1 cellular context compared by ENCODE assay signal in the genomic region with DNA sequence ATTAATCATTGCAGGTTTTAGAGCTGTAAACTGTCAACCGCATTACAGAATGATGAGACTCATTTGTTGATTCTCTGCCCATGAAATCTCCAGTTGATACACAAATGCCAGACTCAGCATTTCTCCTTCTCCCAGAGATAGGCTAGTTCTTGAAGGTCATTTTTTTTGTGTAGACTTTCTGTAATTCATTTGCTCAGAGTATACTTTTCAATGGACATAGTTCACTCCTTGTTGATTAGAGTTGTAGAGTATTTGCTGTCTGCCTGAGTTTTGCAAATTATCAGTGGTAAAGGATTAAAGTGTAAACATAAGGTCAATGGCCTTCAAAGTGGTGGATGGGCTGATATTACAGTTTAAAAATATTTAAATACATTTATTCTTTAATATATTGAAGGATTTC.
TF ChIP-seq lines count a peak whose summit lies in the region.

No MANE protein-coding gene starts in this region.

TF ChIP-seq in HepG2, 621 proteins besides CTCF, POLR2A, EP300 and RAD21 (continued from another document and continues in another):
- TF ChIP-seq BRF2 (CRISPR knock-in tag; IDR thresholded peaks at IDR 0.05) (no peak), BRCA1 (CRISPR knock-in tag; IDR thresholded peaks at IDR 0.05) (no peak), RBAK (CRISPR knock-in tag; IDR thresholded peaks at IDR 0.05) (no peak), TBL1XR1 (IDR thresholded peaks at IDR 0.05; ENCODE audit: borderline replicate concordance, low read length, partially characterized antibody) (peak; percentile 65), MAZ (IDR thresholded peaks at IDR 0.05; ENCODE audit: borderline replicate concordance, low read depth, low read length) (no peak), MAZ (CRISPR knock-in tag; IDR thresholded peaks at IDR 0.05; ENCODE audit: low read depth) (no peak), BHLHE40 (IDR thresholded peaks at IDR 0.05; ENCODE audit: low read length) (no peak), SIN3B (IDR thresholded peaks at IDR 0.05; ENCODE audit: low read length) (no peak), YEATS4 (CRISPR knock-in tag; IDR thresholded peaks at IDR 0.05; ENCODE audit: borderline replicate concordance) (no peak), ZNF276 (CRISPR knock-in tag; IDR thresholded peaks at IDR 0.05; ENCODE audit: low read depth) (no peak), MEF2D (CRISPR knock-in tag; IDR thresholded peaks at IDR 0.05) (no peak), ZZZ3 (CRISPR knock-in tag; IDR thresholded peaks at IDR 0.05; ENCODE audit: borderline replicate concordance) (no peak), NR2F1 (CRISPR knock-in tag; IDR thresholded peaks at IDR 0.05) (peak in 1 of 2 experiments; percentile 71; a peak in 3 of 4 replicates), NAIF1 (CRISPR knock-in tag; IDR thresholded peaks at IDR 0.05; ENCODE audit: borderline replicate concordance) (no peak), NR2C2 (CRISPR knock-in tag; IDR thresholded peaks at IDR 0.05; ENCODE audit: borderline replicate concordance) (no peak), ZNF790 (CRISPR knock-in tag; IDR thresholded peaks at IDR 0.05; ENCODE audit: borderline replicate concordance) (no peak), KLF13 (CRISPR knock-in tag; IDR thresholded peaks at IDR 0.05) (no peak), KLF6 (CRISPR knock-in tag; IDR thresholded peaks at IDR 0.05) (no peak), MBD4 (IDR thresholded peaks at IDR 0.05; ENCODE audit: borderline replicate concordance, low read length) (no peak), ZNF557 (CRISPR knock-in tag; IDR thresholded peaks at IDR 0.05) (no peak), KLF16 (CRISPR knock-in tag; IDR thresholded peaks at IDR 0.05) (0 out of 4 replicates have a peak, but pooled peaks of 1 of the 2 experiments have one; percentile 29), U2AF2 (IDR thresholded peaks at IDR 0.05; ENCODE audit: low read depth, low read length) (no peak), IRF9 (CRISPR knock-in tag; IDR thresholded peaks at IDR 0.05; ENCODE audit: borderline replicate concordance) (no peak), HNF1A (IDR thresholded peaks at IDR 0.05; ENCODE audit: low read depth) (peak; percentile 93), HNF1A (CRISPR knock-in tag; IDR thresholded peaks at IDR 0.05; ENCODE audit: borderline replicate concordance) (peak; percentile 88; the same call in 1 of the 2 replicates), SOX6 (IDR thresholded peaks at IDR 0.05) (no peak), SOX6 (CRISPR knock-in tag; IDR thresholded peaks at IDR 0.05) (peak; percentile 58; the same call in 1 of the 2 replicates), NR3C1 (CRISPR knock-in tag; IDR thresholded peaks at IDR 0.05) (no peak), ZFP62 (CRISPR knock-in tag; IDR thresholded peaks at IDR 0.05) (no peak), TAF15 (IDR thresholded peaks at IDR 0.05; ENCODE audit: low read depth, low read length, poor library complexity, severe bottlenecking) (no peak), NFYB (CRISPR knock-in tag; IDR thresholded peaks at IDR 0.05) (no peak), NR2F6 (IDR thresholded peaks at IDR 0.05) (peak; percentile 91), NR2F6 (CRISPR knock-in tag; IDR thresholded peaks at IDR 0.05) (peak; percentile 82), MXD3 (CRISPR knock-in tag; IDR thresholded peaks at IDR 0.05) (no peak), ZFX (CRISPR knock-in tag; IDR thresholded peaks at IDR 0.05; ENCODE audit: low read depth) (no peak), BORCS8-MEF2B (CRISPR knock-in tag; IDR thresholded peaks at IDR 0.05) (no peak), AHDC1 (CRISPR knock-in tag; IDR thresholded peaks at IDR 0.05; ENCODE audit: borderline replicate concordance) (peak; percentile 84; the same call in 1 of the 2 replicates), MED13 (CRISPR knock-in tag; IDR thresholded peaks at IDR 0.05) (peak; percentile 67; the same call in 1 of the 2 replicates), ZNF282 (IDR thresholded peaks at IDR 0.05; ENCODE audit: partially characterized antibody) (no peak), ZNF780A (CRISPR knock-in tag; IDR thresholded peaks at IDR 0.05) (no peak), ZNF331 (CRISPR knock-in tag; IDR thresholded peaks at IDR 0.05) (no peak)
- TF ChIP-seq, protein P1, sequence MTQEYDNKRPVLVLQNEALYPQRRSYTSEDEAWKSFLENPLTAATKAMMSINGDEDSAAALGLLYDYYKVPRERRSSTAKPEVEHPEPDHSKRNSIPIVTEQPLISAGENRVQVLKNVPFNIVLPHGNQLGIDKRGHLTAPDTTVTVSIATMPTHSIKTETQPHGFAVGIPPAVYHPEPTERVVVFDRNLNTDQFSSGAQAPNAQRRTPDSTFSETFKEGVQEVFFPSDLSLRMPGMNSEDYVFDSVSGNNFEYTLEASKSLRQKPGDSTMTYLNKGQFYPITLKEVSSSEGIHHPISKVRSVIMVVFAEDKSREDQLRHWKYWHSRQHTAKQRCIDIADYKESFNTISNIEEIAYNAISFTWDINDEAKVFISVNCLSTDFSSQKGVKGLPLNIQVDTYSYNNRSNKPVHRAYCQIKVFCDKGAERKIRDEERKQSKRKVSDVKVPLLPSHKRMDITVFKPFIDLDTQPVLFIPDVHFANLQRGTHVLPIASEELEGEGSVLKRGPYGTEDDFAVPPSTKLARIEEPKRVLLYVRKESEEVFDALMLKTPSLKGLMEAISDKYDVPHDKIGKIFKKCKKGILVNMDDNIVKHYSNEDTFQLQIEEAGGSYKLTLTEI (CRISPR knock-in tag; conservative IDR thresholded peaks at IDR 0.05), result no peak
- TF ChIP-seq, protein P2, sequence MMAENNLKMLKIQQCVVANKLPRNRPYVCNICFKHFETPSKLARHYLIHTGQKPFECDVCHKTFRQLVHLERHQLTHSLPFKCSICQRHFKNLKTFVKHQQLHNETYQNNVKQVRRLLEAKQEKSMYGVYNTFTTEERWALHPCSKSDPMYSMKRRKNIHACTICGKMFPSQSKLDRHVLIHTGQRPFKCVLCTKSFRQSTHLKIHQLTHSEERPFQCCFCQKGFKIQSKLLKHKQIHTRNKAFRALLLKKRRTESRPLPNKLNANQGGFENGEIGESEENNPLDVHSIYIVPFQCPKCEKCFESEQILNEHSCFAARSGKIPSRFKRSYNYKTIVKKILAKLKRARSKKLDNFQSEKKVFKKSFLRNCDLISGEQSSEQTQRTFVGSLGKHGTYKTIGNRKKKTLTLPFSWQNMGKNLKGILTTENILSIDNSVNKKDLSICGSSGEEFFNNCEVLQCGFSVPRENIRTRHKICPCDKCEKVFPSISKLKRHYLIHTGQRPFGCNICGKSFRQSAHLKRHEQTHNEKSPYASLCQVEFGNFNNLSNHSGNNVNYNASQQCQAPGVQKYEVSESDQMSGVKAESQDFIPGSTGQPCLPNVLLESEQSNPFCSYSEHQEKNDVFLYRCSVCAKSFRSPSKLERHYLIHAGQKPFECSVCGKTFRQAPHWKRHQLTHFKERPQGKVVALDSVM (CRISPR knock-in tag; IDR thresholded peaks at IDR 0.05), result no peak
- TF ChIP-seq, protein P3, sequence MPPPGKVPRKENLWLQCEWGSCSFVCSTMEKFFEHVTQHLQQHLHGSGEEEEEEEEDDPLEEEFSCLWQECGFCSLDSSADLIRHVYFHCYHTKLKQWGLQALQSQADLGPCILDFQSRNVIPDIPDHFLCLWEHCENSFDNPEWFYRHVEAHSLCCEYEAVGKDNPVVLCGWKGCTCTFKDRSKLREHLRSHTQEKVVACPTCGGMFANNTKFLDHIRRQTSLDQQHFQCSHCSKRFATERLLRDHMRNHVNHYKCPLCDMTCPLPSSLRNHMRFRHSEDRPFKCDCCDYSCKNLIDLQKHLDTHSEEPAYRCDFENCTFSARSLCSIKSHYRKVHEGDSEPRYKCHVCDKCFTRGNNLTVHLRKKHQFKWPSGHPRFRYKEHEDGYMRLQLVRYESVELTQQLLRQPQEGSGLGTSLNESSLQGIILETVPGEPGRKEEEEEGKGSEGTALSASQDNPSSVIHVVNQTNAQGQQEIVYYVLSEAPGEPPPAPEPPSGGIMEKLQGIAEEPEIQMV (CRISPR knock-in tag; IDR thresholded peaks at IDR 0.05; ENCODE audit: low read depth), result no peak
